1 cellular context compared by ENCODE assay signal in the genomic region with DNA sequence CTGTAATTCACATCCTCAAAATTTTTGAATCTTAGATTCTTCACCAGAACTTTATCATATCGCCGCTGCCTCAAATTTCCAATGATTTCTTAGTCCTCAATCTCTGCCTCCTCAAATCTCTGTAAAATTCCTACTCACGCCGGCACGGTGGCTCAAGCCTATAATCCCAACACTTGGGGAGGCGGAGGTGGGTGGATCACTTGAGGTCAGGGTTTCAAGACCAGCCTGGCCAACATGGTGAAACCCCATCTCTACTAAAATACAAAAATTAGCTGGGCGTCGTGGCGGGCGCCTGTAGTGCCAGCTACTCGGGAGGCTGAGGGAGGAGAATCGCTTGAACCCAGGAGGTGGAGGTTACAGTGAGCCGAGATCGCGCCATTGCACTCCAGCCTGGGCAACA.
TF ChIP-seq lines count a peak whose summit lies in the region.

No MANE protein-coding gene starts in this region.

TF ChIP-seq in HepG2, 621 proteins besides CTCF, POLR2A, EP300 and RAD21:
- 0 out of 2 replicates have a peak, but pooled peaks have one; percentile 70 for TF ChIP-seq ZNF850 (CRISPR knock-in tag; conservative IDR thresholded peaks at IDR 0.05)
- TF ChIP-seq ZNF605 (CRISPR knock-in tag; IDR thresholded peaks at IDR 0.05), result 0 out of 2 replicates have a peak, but pooled peaks have one; percentile 6
